Comparison of ENCODE assay signal across 23 cellular contexts in the genomic region with DNA sequence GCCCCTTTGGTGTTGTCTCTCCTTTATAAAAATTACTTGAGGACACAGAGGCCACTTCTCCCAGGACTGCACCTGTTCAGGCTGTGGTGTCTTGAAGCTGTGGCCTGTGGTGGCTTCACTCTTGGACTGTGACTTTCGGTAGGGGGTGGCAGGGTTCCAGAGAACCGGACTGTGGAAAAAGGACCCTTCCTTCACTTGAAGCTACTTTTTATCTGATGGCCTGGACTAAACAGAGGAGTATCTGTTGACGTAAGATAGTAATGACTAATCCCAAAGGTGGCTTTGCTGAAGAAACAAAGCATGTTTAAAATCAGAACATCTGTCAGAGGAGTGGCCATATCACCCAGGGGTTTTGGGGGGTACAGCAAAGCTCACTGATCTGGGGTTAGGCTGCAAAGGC.
DNase-seq lines count a peak whose midpoint lies in the region; ATAC-seq and TF ChIP-seq lines count a peak whose summit lies in the region.
"Had no signal": no experiment of that assay in that cellular context is flagged by ENCODE, and none has a peak within 500 bp of the region (broad histone marks: within the 10 kb centered on the region; RNA-seq: fewer than 3 reads in every experiment).

No MANE protein-coding gene starts in this region.

- H3K4me1 ChIP-seq in gastroesophageal sphincter (peaks cover 0 to 35% (median 3%) of the 10 kb centered on the region in 3 donors), ovary (ENCODE audit: insufficient read depth) (peaks cover 44% of the 10 kb centered on the region), vagina (peaks cover 42% of the 10 kb centered on the region)

- H3K9me3 ChIP-seq in gastroesophageal sphincter (no peaks in the 10 kb centered on the region), ovary (no peaks in the 10 kb centered on the region), vagina (no peaks in the 10 kb centered on the region)
- H3K9me3 ChIP-seq: adrenal gland, BE2C had no signal

- no peaks in the 10 kb centered on the region for H3K27me3 Mint-ChIP-seq in stimulated activated naive CD8-positive, alpha-beta T cell treated with anti-CD3 and anti-CD28 coated beads, Interleukin-15, amount 100 ng/mL, for 72 hours
- H3K27me3 Mint-ChIP-seq: activated CD4-positive, alpha-beta memory T cell treated with anti-CD3 and anti-CD28 coated beads for 36 hours had no signal

- 84 to 100% methylated on average over 3 of the region's 3 CpGs for WGBS in gastroesophageal sphincter (ENCODE audit: low coverage in 1 of 2), 2 donors
- WGBS in ovary, 3 donors = 72 to 77% (median 73%) methylated on average over 3 of the region's 3 CpGs
- WGBS in lower leg skin, 2 donors = 80 to 85% methylated on average over 3 of the region's 3 CpGs

- TF ChIP-seq CTCF in gastroesophageal sphincter (IDR thresholded peaks at IDR 0.05) (no peak), ovary (IDR thresholded peaks at IDR 0.05) (no peak), vagina (IDR thresholded peaks at IDR 0.05) (no peak), lower leg skin (IDR thresholded peaks at IDR 0.05) (no peak)

- no peak for DNase-seq in stimulated activated naive CD8-positive, alpha-beta T cell treated with anti-CD3 and anti-CD28 coated beads, Interleukin-15, amount 100 ng/mL, for 72 hours
- DNase-seq in stimulated activated naive CD8-positive, alpha-beta T cell treated with anti-CD3 and anti-CD28 coated beads, Interleukin-15, Interleukin-2, amounts not matched to agents 100 U/mL and 50 U/mL, for 24 hours = no peak
- DNase-seq in ovary = no peak
- no peak for DNase-seq in vagina (ENCODE audit: extremely low spot score in 2 of 2)
- DNase-seq in activated naive CD4-positive, alpha-beta T cell treated with anti-CD3 and anti-CD28 coated beads, Interleukin-2, amount 50 U/mL, for 16 hours = no peak
- no peak for DNase-seq in lower leg skin (ENCODE audit: low spot score in 2 of 2)
- DNase-seq: activated CD4-positive, alpha-beta memory T cell treated with anti-CD3 and anti-CD28 coated beads for 36 hours; activated CD4-positive, CD25-positive, alpha-beta regulatory T cell; activated effector memory CD4-positive, alpha-beta T cell treated with anti-CD3 and anti-CD28 coated beads, Interleukin-2, amount 50 U/mL, for 16 hours; adrenal gland; BE2C; DMS79 treated with DMSO at 0.1 percent for 48 hours; Karpas-422; NCI-H510A treated with DMSO at 0.1 percent for 48 hours; PC-9; SIG-M5; small intestine; stimulated activated CD4-positive, alpha-beta T cell treated with anti-CD3 and anti-CD28 coated beads, Interleukin-1b, Interleukin-23, amount 100 ng/mL, for 48 hours; SW 1271 had no signal

- H3K4me3 Mint-ChIP-seq in stimulated activated naive CD8-positive, alpha-beta T cell treated with anti-CD3 and anti-CD28 coated beads, Interleukin-15, amount 100 ng/mL, for 72 hours = no peak overlapping the region
- H3K4me3 Mint-ChIP-seq: activated CD4-positive, alpha-beta memory T cell treated with anti-CD3 and anti-CD28 coated beads for 36 hours had no signal

- H3K4me3 ChIP-seq in gastroesophageal sphincter (no peak overlapping the region), ovary (no peak overlapping the region), vagina (no peak overlapping the region), lower leg skin (ENCODE audit: low read depth, poor library complexity, severe bottlenecking) (no peak overlapping the region)
- H3K4me3 ChIP-seq: adrenal gland, hepatocyte, PC-9 had no signal

- peak overlapping the region; percentile 42 for H3K27ac Mint-ChIP-seq in stimulated activated naive CD8-positive, alpha-beta T cell treated with anti-CD3 and anti-CD28 coated beads, Interleukin-15, amount 100 ng/mL, for 72 hours
- H3K27ac Mint-ChIP-seq: activated CD4-positive, alpha-beta memory T cell treated with anti-CD3 and anti-CD28 coated beads for 36 hours had no signal

- H3K27me3 ChIP-seq in gastroesophageal sphincter = no peaks in the 10 kb centered on the region
- no peaks in the 10 kb centered on the region for H3K27me3 ChIP-seq in ovary
- H3K27me3 ChIP-seq in vagina = no peaks in the 10 kb centered on the region
- H3K27me3 ChIP-seq: adrenal gland, BE2C, hepatocyte had no signal

- TF ChIP-seq POLR2A in gastroesophageal sphincter (IDR thresholded peaks at IDR 0.05) = no peak
- TF ChIP-seq POLR2A in ovary (IDR thresholded peaks at IDR 0.05) = no peak
- TF ChIP-seq POLR2A in vagina (IDR thresholded peaks at IDR 0.05) = no peak
- no peak for TF ChIP-seq POLR2A in lower leg skin (IDR thresholded peaks at IDR 0.05)

- intact Hi-C loops in ovary (cut with DNase I) (no loop called here), vagina (cut with DNase I) (no loop called here), lower leg skin (cut with DNase I; ENCODE audit: low total_unique reads) (no loop called here)

- H3K4me1 Mint-ChIP-seq in stimulated activated naive CD8-positive, alpha-beta T cell treated with anti-CD3 and anti-CD28 coated beads, Interleukin-15, amount 100 ng/mL, for 72 hours = no peaks in the 10 kb centered on the region

- TF ChIP-seq EP300 in gastroesophageal sphincter (IDR thresholded peaks at IDR 0.05) = no peak
- no peak for TF ChIP-seq EP300 in ovary (IDR thresholded peaks at IDR 0.05)

- H3K36me3 ChIP-seq in gastroesophageal sphincter (no peaks in the 10 kb centered on the region), ovary (no peaks in the 10 kb centered on the region), vagina (no peaks in the 10 kb centered on the region)
- H3K36me3 ChIP-seq: adrenal gland had no signal

- peaks cover 0 to 7% of the 10 kb centered on the region in 2 donors for H3K9me3 Mint-ChIP-seq in stimulated activated naive CD8-positive, alpha-beta T cell treated with anti-CD3 and anti-CD28 coated beads, Interleukin-15, amount 100 ng/mL, for 72 hours
- H3K9me3 Mint-ChIP-seq: activated CD4-positive, alpha-beta memory T cell treated with anti-CD3 and anti-CD28 coated beads for 36 hours had no signal

- no peak for ATAC-seq in stimulated activated naive CD8-positive, alpha-beta T cell treated with anti-CD3 and anti-CD28 coated beads, Interleukin-15, amount 100 ng/mL, for 72 hours
- ATAC-seq in stimulated activated naive CD8-positive, alpha-beta T cell treated with anti-CD3 and anti-CD28 coated beads, Interleukin-15, Interleukin-2, amounts not matched to agents 100 U/mL and 50 U/mL, for 24 hours = no peak
- ATAC-seq in gastroesophageal sphincter (no peak), esophagus mucosa (no peak)
- ATAC-seq: left lobe of liver had no signal

- H3K27ac ChIP-seq in gastroesophageal sphincter (peak overlapping the region in 3 of 4 donors; percentile 1 to 78 (median 37)), ovary (peak overlapping the region; percentile 81 to 90), vagina (peak overlapping the region; percentile 86)
- H3K27ac ChIP-seq: hepatocyte, PC-9 had no signal
